In the genomic region with DNA sequence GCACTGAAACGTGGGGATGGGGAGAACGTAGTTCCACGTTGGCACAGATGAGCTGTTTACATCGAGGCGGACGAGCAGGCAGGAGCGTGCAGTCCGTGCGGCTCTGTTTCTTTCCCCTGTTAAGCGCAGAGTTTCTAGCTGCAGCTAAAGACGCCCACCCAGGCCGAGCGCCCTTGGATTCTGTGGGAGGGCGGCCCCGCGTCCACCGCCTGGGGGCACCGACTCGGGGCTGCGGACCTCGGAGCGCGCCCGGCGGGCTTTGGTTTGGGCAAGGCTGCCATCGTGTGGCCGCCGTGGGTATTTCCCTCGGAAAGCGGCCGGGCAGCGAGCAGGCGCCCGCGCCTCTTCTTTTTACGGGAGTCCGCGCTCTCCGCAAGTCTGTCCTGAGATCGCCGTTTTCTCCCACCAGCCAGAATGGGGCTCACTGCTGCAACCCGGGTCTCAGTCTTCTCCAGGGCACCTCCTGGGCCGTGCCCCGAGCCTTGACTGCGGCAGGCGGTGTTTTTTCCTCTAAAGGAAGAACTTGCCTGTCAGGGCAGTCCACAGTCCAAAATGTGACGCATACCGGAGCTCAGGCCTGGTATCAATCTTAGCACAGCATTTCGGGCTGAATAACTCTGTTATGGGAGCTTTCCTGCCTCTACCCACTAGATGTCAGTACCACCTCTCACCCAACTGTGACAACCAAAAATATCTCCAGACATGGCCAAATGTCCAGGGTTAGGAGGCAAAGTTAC, we compare ENCODE assay signal across 8 cellular contexts.
DNase-seq lines count a peak whose midpoint lies in the region; ATAC-seq and TF ChIP-seq lines count a peak whose summit lies in the region.

No MANE protein-coding gene starts in this region.

- H3K4me3 ChIP-seq in NT2/D1 (ENCODE audit: insufficient read length, low read depth) = peak overlapping the region; percentile 19

- TF ChIP-seq CTCF in nephron (IDR thresholded peaks at IDR 0.05; ENCODE audit: unreplicated experiment in 3 of 3) = peak; percentile 89 to 95 (median 94)

- H3K9me3 ChIP-seq in NT2/D1 (ENCODE audit: insufficient read depth, low read length) = peaks cover 10% of the 10 kb centered on the region

- no peaks in the 10 kb centered on the region for H3K36me3 Mint-ChIP-seq in activated T-helper 1 cell treated with anti-CD3 and anti-CD28 coated beads, Interleukin-12 subunit alpha, Interleukin-12 subunit beta, Interleukin-2, Interleukin-4 antibody, amounts not matched to agents 30 ng/mL and 10 ng/mL and 1 ng/mL, durations not matched to agents 14 hours and 24 hours and 36 hours (ENCODE audit: low read depth)
- H3K36me3 Mint-ChIP-seq in nephron (ENCODE audit: low read depth) = no peaks in the 10 kb centered on the region

- H3K27me3 ChIP-seq in NT2/D1 (ENCODE audit: insufficient read depth, insufficient read length) = peaks cover 54% of the 10 kb centered on the region

- no peaks in the 10 kb centered on the region for H3K4me1 Mint-ChIP-seq in activated T-helper 1 cell treated with anti-CD3 and anti-CD28 coated beads, Interleukin-12 subunit alpha, Interleukin-12 subunit beta, Interleukin-2, Interleukin-4 antibody, amounts not matched to agents 30 ng/mL and 10 ng/mL and 1 ng/mL, durations not matched to agents 14 hours and 24 hours and 36 hours (ENCODE audit: low read depth)
- H3K4me1 Mint-ChIP-seq in nephron = peaks cover 10% of the 10 kb centered on the region
- H3K4me1 Mint-ChIP-seq in stimulated activated naive CD8-positive, alpha-beta T cell treated with anti-CD3 and anti-CD28 coated beads, Interleukin-15, amount 100 ng/mL, for 72 hours = peaks cover 19% of the 10 kb centered on the region

- ATAC-seq in GM18861 (IDR thresholded peaks at IDR 0.05; ENCODE audit: unreplicated experiment) (peak; percentile 87), HG03066 (IDR thresholded peaks at IDR 0.05; ENCODE audit: low read depth, unreplicated experiment) (peak; percentile 88)
- peak; percentile 76 for ATAC-seq in stimulated activated naive CD8-positive, alpha-beta T cell treated with anti-CD3 and anti-CD28 coated beads, Interleukin-15, amount 100 ng/mL, for 72 hours

- DNase-seq in AG08396 (ENCODE audit: low spot score) (peak; percentile 91), NT2/D1 (ENCODE audit: low read depth, low spot score) (peak; percentile 64), fibroblast of peridontal ligament (ENCODE audit: extremely low read depth) (peak; percentile 76)
- DNase-seq in activated T-helper 1 cell treated with anti-CD3 and anti-CD28 coated beads, Interleukin-12 subunit alpha, Interleukin-12 subunit beta, Interleukin-2, Interleukin-4 antibody, amounts not matched to agents 30 ng/mL and 10 ng/mL and 1 ng/mL, durations not matched to agents 14 hours and 24 hours and 36 hours (ENCODE audit: low spot score) = peak; percentile 53
- DNase-seq in stimulated activated naive CD8-positive, alpha-beta T cell treated with anti-CD3 and anti-CD28 coated beads, Interleukin-15, amount 100 ng/mL, for 72 hours = peak; percentile 62 to 73

- peak overlapping the region; percentile 19 for H3K4me3 Mint-ChIP-seq in activated T-helper 1 cell treated with anti-CD3 and anti-CD28 coated beads, Interleukin-12 subunit alpha, Interleukin-12 subunit beta, Interleukin-2, Interleukin-4 antibody, amounts not matched to agents 30 ng/mL and 10 ng/mL and 1 ng/mL, durations not matched to agents 14 hours and 24 hours and 36 hours
- H3K4me3 Mint-ChIP-seq in nephron = peak overlapping the region; percentile 78 to 81 (median 79)
- H3K4me3 Mint-ChIP-seq in stimulated activated naive CD8-positive, alpha-beta T cell treated with anti-CD3 and anti-CD28 coated beads, Interleukin-15, amount 100 ng/mL, for 72 hours = peak overlapping the region; percentile 59 to 73

- no peak overlapping the region for H3K27ac Mint-ChIP-seq in activated T-helper 1 cell treated with anti-CD3 and anti-CD28 coated beads, Interleukin-12 subunit alpha, Interleukin-12 subunit beta, Interleukin-2, Interleukin-4 antibody, amounts not matched to agents 30 ng/mL and 10 ng/mL and 1 ng/mL, durations not matched to agents 14 hours and 24 hours and 36 hours
- H3K27ac Mint-ChIP-seq in nephron = no peak overlapping the region
- H3K27ac Mint-ChIP-seq in stimulated activated naive CD8-positive, alpha-beta T cell treated with anti-CD3 and anti-CD28 coated beads, Interleukin-15, amount 100 ng/mL, for 72 hours = peak overlapping the region in 1 of 2 donors; percentile 19

- H3K9ac ChIP-seq in NT2/D1 (ENCODE audit: insufficient read length, low read depth) = peak overlapping the region; percentile 67

- H3K9me3 Mint-ChIP-seq in activated T-helper 1 cell treated with anti-CD3 and anti-CD28 coated beads, Interleukin-12 subunit alpha, Interleukin-12 subunit beta, Interleukin-2, Interleukin-4 antibody, amounts not matched to agents 30 ng/mL and 10 ng/mL and 1 ng/mL, durations not matched to agents 14 hours and 24 hours and 36 hours = no peaks in the 10 kb centered on the region
- peaks cover 7% of the 10 kb centered on the region for H3K9me3 Mint-ChIP-seq in nephron
- peaks cover 4 to 10% of the 10 kb centered on the region in 2 donors for H3K9me3 Mint-ChIP-seq in stimulated activated naive CD8-positive, alpha-beta T cell treated with anti-CD3 and anti-CD28 coated beads, Interleukin-15, amount 100 ng/mL, for 72 hours

- intact Hi-C loops in activated T-helper 1 cell treated with anti-CD3 and anti-CD28 coated beads, Interleukin-12 subunit alpha, Interleukin-12 subunit beta, Interleukin-2, Interleukin-4 antibody, amounts not matched to agents 30 ng/mL and 10 ng/mL and 1 ng/mL, durations not matched to agents 14 hours and 24 hours and 36 hours (cut with micrococcal nuclease) = loop anchor here (1.0 kb wide), 1 partner anchor 117 kb away; no protein-coding TSS in a partner anchor

- no peaks in the 10 kb centered on the region for H3K4me1 ChIP-seq in NT2/D1 (ENCODE audit: insufficient read depth, insufficient read length)

- peaks cover 28% of the 10 kb centered on the region for H3K27me3 Mint-ChIP-seq in activated T-helper 1 cell treated with anti-CD3 and anti-CD28 coated beads, Interleukin-12 subunit alpha, Interleukin-12 subunit beta, Interleukin-2, Interleukin-4 antibody, amounts not matched to agents 30 ng/mL and 10 ng/mL and 1 ng/mL, durations not matched to agents 14 hours and 24 hours and 36 hours (ENCODE audit: insufficient read depth)
- peaks cover 92% of the 10 kb centered on the region for H3K27me3 Mint-ChIP-seq in nephron (ENCODE audit: low read depth)
- peaks cover 76% of the 10 kb centered on the region for H3K27me3 Mint-ChIP-seq in stimulated activated naive CD8-positive, alpha-beta T cell treated with anti-CD3 and anti-CD28 coated beads, Interleukin-15, amount 100 ng/mL, for 72 hours

- no peaks in the 10 kb centered on the region for H3K36me3 ChIP-seq in NT2/D1 (ENCODE audit: insufficient read depth, insufficient read length, low read length)

Comparison
In these comparisons a context has a peak if more than half of its experiments do, and no peak if none do; other contexts are left out.
1. Peak in every context shown above with its lines: DNase-seq, ATAC-seq and H3K4me3 ChIP-seq.
2. H3K4me3 Mint-ChIP-seq: peak in every context shown above with its lines; median percentile 79 in nephron; 66 in stimulated activated naive CD8-positive, alpha-beta T cell treated with anti-CD3 and anti-CD28 coated beads, Interleukin-15, amount 100 ng/mL, for 72 hours; 19 in activated T-helper 1 cell treated with anti-CD3 and anti-CD28 coated beads, Interleukin-12 subunit alpha, Interleukin-12 subunit beta, Interleukin-2, Interleukin-4 antibody, amounts not matched to agents 30 ng/mL and 10 ng/mL and 1 ng/mL, durations not matched to agents 14 hours and 24 hours and 36 hours.